In genomic region chr9:81083821-81084512, GRCh38 we compare ENCODE assay signal across 13 cellular contexts.
DNase-seq lines count a peak whose midpoint lies in the region; ATAC-seq and TF ChIP-seq lines count a peak whose summit lies in the region.
"Had no signal": no experiment of that assay in that cellular context is flagged by ENCODE, and none has a peak within 500 bp of the region (broad histone marks: within the 10 kb centered on the region; RNA-seq: fewer than 3 reads in every experiment).

No MANE protein-coding gene starts in this region.

- peak; percentile 58 for DNase-seq in adipocyte (ENCODE audit: low read depth)
- no peak for DNase-seq in tibial artery
- DNase-seq in ascending aorta (ENCODE audit: low spot score in 2 of 2), result no peak
- no peak for DNase-seq in SHP77 (lab: John Stamatoyannopoulos, UW)
- DNase-seq: activated CD8-positive, alpha-beta T cell treated with anti-CD3 and anti-CD28 coated beads for 36 hours; amygdala; DMS79 treated with DMSO at 0.1 percent for 48 hours; NCI-H1092 treated with DMSO at 0.1 percent for 48 hours had no signal

- H3K9me3 ChIP-seq in adipocyte (ENCODE audit: control insufficient read depth, low read length) (no peaks in the 10 kb centered on the region), muscle layer of duodenum (ENCODE audit: control insufficient read depth in 1 of 2, low read length in 2 of 2) (no peaks in the 10 kb centered on the region), tibial artery (no peaks in the 10 kb centered on the region), ascending aorta (no peaks in the 10 kb centered on the region)

- H3K4me3 ChIP-seq in adipocyte (ENCODE audit: low read length) (no peak overlapping the region), muscle layer of duodenum (ENCODE audit: low read depth in 1 of 2, low read length in 2 of 2) (no peak overlapping the region), tibial artery (no peak overlapping the region), ascending aorta (no peak overlapping the region)
- H3K4me3 ChIP-seq: skin epidermis had no signal

- ATAC-seq in GM18498 (IDR thresholded peaks at IDR 0.05; ENCODE audit: unreplicated experiment), result peak; percentile 80
- ATAC-seq in HG03097 (IDR thresholded peaks at IDR 0.05; ENCODE audit: low FRiP score, unreplicated experiment), result peak; percentile 73
- ATAC-seq in GM19324 (IDR thresholded peaks at IDR 0.05; ENCODE audit: low FRiP score, unreplicated experiment), result no peak
- ATAC-seq: activated CD8-positive, alpha-beta T cell treated with anti-CD3 and anti-CD28 coated beads for 36 hours had no signal

- H3K27ac ChIP-seq in muscle layer of duodenum (ENCODE audit: low read length) (peak overlapping the region; percentile 19), tibial artery (no peak overlapping the region), ascending aorta (no peak overlapping the region)
- H3K27ac ChIP-seq: skin epidermis had no signal

- peaks cover 10% of the 10 kb centered on the region for H3K4me1 ChIP-seq in adipocyte (ENCODE audit: control insufficient read depth, insufficient read depth, low read length)
- peaks cover 0 to 10% of the 10 kb centered on the region in 2 donors for H3K4me1 ChIP-seq in muscle layer of duodenum (ENCODE audit: control insufficient read depth in 1 of 2, insufficient read depth in 2 of 2, low read length in 2 of 2)
- peaks cover 0 to 29% (median 13%) of the 10 kb centered on the region in 4 donors for H3K4me1 ChIP-seq in tibial artery
- H3K4me1 ChIP-seq in ascending aorta, result peaks cover 0 to 16% of the 10 kb centered on the region in 2 donors

- no peak overlapping the region for H3K9ac ChIP-seq in adipocyte (ENCODE audit: low read length)

- TF ChIP-seq CTCF in tibial artery (IDR thresholded peaks at IDR 0.05), result no peak
- no peak for TF ChIP-seq CTCF in ascending aorta (IDR thresholded peaks at IDR 0.05)

- intact Hi-C loops in tibial artery (cut with DNase I; ENCODE audit: low total_unique reads), result no loop called here
- intact Hi-C loops in ascending aorta (cut with DNase I), result loop anchor here (10.0 kb wide), 3 partner anchors 311 to 611 kb away; no protein-coding TSS in a partner anchor

- H3K36me3 ChIP-seq in adipocyte (ENCODE audit: control insufficient read depth, insufficient read depth, low read length, severe bottlenecking) (no peaks in the 10 kb centered on the region), muscle layer of duodenum (ENCODE audit: control insufficient read depth in 1 of 2, insufficient read depth in 2 of 2, low read length in 2 of 2) (no peaks in the 10 kb centered on the region), tibial artery (no peaks in the 10 kb centered on the region), ascending aorta (no peaks in the 10 kb centered on the region)

- H3K27me3 ChIP-seq in adipocyte (replicated peaks; ENCODE audit: control insufficient read depth, insufficient read depth, low read length) (no peaks in the 10 kb centered on the region), muscle layer of duodenum (ENCODE audit: low read depth, low read length) (no peaks in the 10 kb centered on the region), tibial artery (no peaks in the 10 kb centered on the region), ascending aorta (no peaks in the 10 kb centered on the region)
